8 cellular contexts compared by ENCODE assay signal in the genomic region with DNA sequence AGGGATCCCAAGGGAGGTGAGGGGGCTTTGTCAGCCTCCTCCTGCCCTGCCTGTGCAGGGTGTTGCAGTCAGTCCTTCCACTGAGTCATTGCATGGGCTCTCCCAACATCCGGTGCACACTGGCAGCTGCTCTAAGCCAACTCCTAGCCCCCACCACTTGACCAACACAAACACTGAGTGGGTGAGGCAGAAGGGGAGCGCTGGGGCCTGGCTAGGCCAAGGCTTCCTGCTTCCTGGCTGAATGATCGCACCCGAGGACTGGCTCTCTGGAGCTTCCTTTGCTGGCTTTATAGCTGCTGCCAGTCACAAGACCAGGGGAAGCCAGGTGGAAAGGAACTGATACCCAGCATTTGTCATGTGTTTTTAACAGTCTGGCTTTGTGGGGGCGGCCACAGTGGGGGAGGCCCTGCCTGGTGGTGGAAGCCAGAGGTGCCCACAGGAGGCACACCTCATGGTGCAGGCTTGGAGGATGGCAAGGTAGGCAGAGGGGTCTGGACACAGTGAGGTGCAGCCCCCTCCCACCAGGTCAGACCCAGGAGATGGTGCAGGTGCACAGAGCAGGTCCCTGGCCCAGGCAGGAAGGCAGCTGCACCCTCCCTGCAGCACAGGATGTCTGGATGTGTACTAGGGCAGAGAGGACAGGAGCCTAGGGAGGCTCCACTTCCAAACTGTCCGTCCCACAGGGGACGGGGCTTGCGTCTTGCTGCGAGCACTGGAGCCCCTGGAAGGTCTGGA. TPM values are rescaled to one million over a fixed set of nuclear protein-coding genes. Genes with fewer than 3 reads are reported as not detected.
DNase-seq lines count a peak whose midpoint lies in the region; ATAC-seq and TF ChIP-seq lines count a peak whose summit lies in the region.

No MANE protein-coding gene starts in this region.

- H3K27ac ChIP-seq in CD4-positive, alpha-beta memory T cell (ENCODE audit: low read depth, low read length), result no peak overlapping the region
- H3K27ac ChIP-seq in ectodermal cell (ENCODE audit: insufficient read depth, low read depth, low read length, poor library complexity, severe bottlenecking), result peak overlapping the region; percentile 8
- peak overlapping the region; percentile 59 for H3K27ac ChIP-seq in naive thymus-derived CD4-positive, alpha-beta T cell (ENCODE audit: low read depth, low read length)
- peak overlapping the region; percentile 80 to 83 for H3K27ac ChIP-seq in thoracic aorta

- no peak overlapping the region for H3K4me3 ChIP-seq in CD4-positive, alpha-beta memory T cell (ENCODE audit: low read length in 2 of 2)
- H3K4me3 ChIP-seq in ectodermal cell (ENCODE audit: insufficient read depth, low read depth, low read length) (no peak overlapping the region), thoracic aorta (no peak overlapping the region)
- no peak overlapping the region for H3K4me3 ChIP-seq in naive thymus-derived CD4-positive, alpha-beta T cell (ENCODE audit: low read length)

- peaks cover 4 to 29% of the 10 kb centered on the region in 2 donors for H3K36me3 Mint-ChIP-seq in CD4-positive, alpha-beta memory T cell
- H3K36me3 Mint-ChIP-seq in naive thymus-derived CD4-positive, alpha-beta T cell, result peaks cover 0 to 6% (median 4%) of the 10 kb centered on the region in 5 donors

- H3K36me3 ChIP-seq in CD4-positive, alpha-beta memory T cell (ENCODE audit: insufficient read depth, low read length), result peaks cover 5% of the 10 kb centered on the region
- H3K36me3 ChIP-seq in ectodermal cell (ENCODE audit: control insufficient read depth, insufficient read depth, low read length) (peaks cover 15% of the 10 kb centered on the region), thoracic aorta (peaks cover 37% of the 10 kb centered on the region)
- peaks cover 0 to 70% (median 0%) of the 10 kb centered on the region in 3 experiments for H3K36me3 ChIP-seq in naive thymus-derived CD4-positive, alpha-beta T cell (ENCODE audit: control insufficient read depth in 2 of 3, insufficient read depth in 3 of 3, low read length in 3 of 3)

- H3K4me3 Mint-ChIP-seq in CD4-positive, alpha-beta memory T cell, result peak overlapping the region in 1 of 8 donors; percentile 29
- H3K4me3 Mint-ChIP-seq in naive thymus-derived CD4-positive, alpha-beta T cell, result peak overlapping the region in 3 of 10 donors; percentile 17 to 58 (median 45)

- ATAC-seq in GM21360 (IDR thresholded peaks at IDR 0.05; ENCODE audit: unreplicated experiment) (peak; percentile 55), thoracic aorta (ENCODE audit: insufficient number of reproducible peaks, low FRiP score, low read depth) (peak; percentile 89)
- ATAC-seq in naive thymus-derived CD4-positive, alpha-beta T cell, result peak; percentile 64

- CTCF ChIA-PET in CD4-positive, alpha-beta memory T cell (lab: Charles Lee; ENCODE audit: partially characterized antibody), result interaction anchor here (0.6 to 3.0 kb wide), 5 partner anchors 10 to 160 kb away, joined by 3 to 9 read pairs (median 3); no protein-coding TSS in a partner anchor
- CTCF ChIA-PET in naive thymus-derived CD4-positive, alpha-beta T cell (lab: Charles Lee), result interaction anchor here (1.3 to 2.5 kb wide), 2 partner anchors 12 to 25 kb away, joined by 3 to 9 read pairs; no protein-coding TSS in a partner anchor

- DNase-seq in CD4-positive, alpha-beta memory T cell, result no peak
- DNase-seq in M059J (ENCODE audit: low read depth) (peak; percentile 94), thoracic aorta (ENCODE audit: low spot score) (peak; percentile 79), NCI-H1930 (lab: John Stamatoyannopoulos, UW) (no peak)
- peak; percentile 24 to 46 for DNase-seq in activated CD4-positive, alpha-beta T cell treated with anti-CD3 and anti-CD28 coated beads for 4 hours
- DNase-seq in naive thymus-derived CD4-positive, alpha-beta T cell, result peak in 1 of 9 donors; percentile 69

- peaks cover 10 to 30% (median 19%) of the 10 kb centered on the region in 4 donors for H3K4me1 Mint-ChIP-seq in CD4-positive, alpha-beta memory T cell
- H3K4me1 Mint-ChIP-seq in naive thymus-derived CD4-positive, alpha-beta T cell, result peaks cover 16 to 30% (median 25%) of the 10 kb centered on the region in 7 donors

- H3K9me3 ChIP-seq in CD4-positive, alpha-beta memory T cell (ENCODE audit: control insufficient read depth in 1 of 2, low read length in 2 of 2), result no peaks in the 10 kb centered on the region
- no peaks in the 10 kb centered on the region for H3K9me3 ChIP-seq in ectodermal cell (ENCODE audit: control insufficient read depth, low read length)
- H3K9me3 ChIP-seq in naive thymus-derived CD4-positive, alpha-beta T cell (ENCODE audit: control insufficient read depth in 2 of 3, low read length in 3 of 3), result no peaks in the 10 kb centered on the region
- H3K9me3 ChIP-seq in thoracic aorta, result no peaks in the 10 kb centered on the region

- 94 to 96% methylated on average over 9 of the region's 9 CpGs for WGBS in ectodermal cell, 2 experiments

- H3K27ac Mint-ChIP-seq in CD4-positive, alpha-beta memory T cell, result peak overlapping the region in 6 of 7 donors; percentile 9 to 86 (median 54)
- peak overlapping the region in 8 of 9 donors; percentile 59 to 92 (median 82) for H3K27ac Mint-ChIP-seq in naive thymus-derived CD4-positive, alpha-beta T cell

- POLR2A ChIA-PET in CD4-positive, alpha-beta memory T cell (lab: Charles Lee; ENCODE audit: partially characterized antibody), result interaction anchor here (1.0 to 1.6 kb wide), 2 partner anchors 13 to 46 kb away, joined by 3 to 4 read pairs; no protein-coding TSS in a partner anchor
- POLR2A ChIA-PET in naive thymus-derived CD4-positive, alpha-beta T cell (lab: Charles Lee), result interaction anchor here (0.9 kb wide), 1 partner anchor 10 kb away, joined by 3 read pairs; no protein-coding TSS in a partner anchor

- no peaks in the 10 kb centered on the region for H3K9me3 Mint-ChIP-seq in CD4-positive, alpha-beta memory T cell
- H3K9me3 Mint-ChIP-seq in naive thymus-derived CD4-positive, alpha-beta T cell, result no peaks in the 10 kb centered on the region

- H3K4me1 ChIP-seq in CD4-positive, alpha-beta memory T cell (ENCODE audit: insufficient read depth, low read length), result peaks cover 20% of the 10 kb centered on the region
- H3K4me1 ChIP-seq in ectodermal cell (ENCODE audit: control insufficient read depth, insufficient read depth, low read length) (no peaks in the 10 kb centered on the region), thoracic aorta (ENCODE audit: control insufficient read depth in 1 of 2, low read depth in 2 of 2) (peaks cover 18 to 55% of the 10 kb centered on the region in 2 donors)
- H3K4me1 ChIP-seq in naive thymus-derived CD4-positive, alpha-beta T cell (ENCODE audit: control insufficient read depth in 2 of 2, insufficient read depth in 2 of 2, low read length in 2 of 2), result peaks cover 10 to 11% of the 10 kb centered on the region in 2 donors

- intact Hi-C loops in CD4-positive, alpha-beta memory T cell (cut with micrococcal nuclease), result no loop called here
- intact Hi-C loops in naive thymus-derived CD4-positive, alpha-beta T cell (cut with micrococcal nuclease), result no loop called here

- TF ChIP-seq CTCF in thoracic aorta (IDR thresholded peaks at IDR 0.05), result no peak

- H3K27me3 ChIP-seq in CD4-positive, alpha-beta memory T cell (ENCODE audit: insufficient read depth, low read length), result no peaks in the 10 kb centered on the region
- H3K27me3 ChIP-seq in ectodermal cell (ENCODE audit: control insufficient read depth, insufficient read depth, low read length, poor library complexity, severe bottlenecking), result no peaks in the 10 kb centered on the region
- no peaks in the 10 kb centered on the region for H3K27me3 ChIP-seq in naive thymus-derived CD4-positive, alpha-beta T cell (ENCODE audit: control insufficient read depth in 2 of 2, insufficient read depth in 2 of 2, low read length in 2 of 2)
- no peaks in the 10 kb centered on the region for H3K27me3 ChIP-seq in thoracic aorta (replicated peaks; ENCODE audit: insufficient read depth)

- H3K27me3 Mint-ChIP-seq in CD4-positive, alpha-beta memory T cell, result no peaks in the 10 kb centered on the region
- H3K27me3 Mint-ChIP-seq in naive thymus-derived CD4-positive, alpha-beta T cell, result no peaks in the 10 kb centered on the region

RNA-seq across cellular contexts. Expression of gene MPG, which starts 6.9 kb away (rescaled TPM):
- 10 to 100 TPM; 30.7 TPM for total RNA-seq in CD4-positive, alpha-beta memory T cell
- 10 to 100 TPM; 58.1 to 82.6 TPM for polyA plus RNA-seq in CD4-positive, alpha-beta memory T cell
- 67.3 and 91.9 TPM in 2 replicates for total RNA-seq in M059J (2014; rRNA removed; shearing (Covaris generic))
- polyA plus RNA-seq in ectodermal cell (2013, experiment 1 of 4), result 36.8 TPM
- polyA plus RNA-seq in ectodermal cell (2013, experiment 2 of 4), result 36.7 TPM
- polyA plus RNA-seq in ectodermal cell (2013, experiment 3 of 4), result 35.8 TPM
- polyA plus RNA-seq in ectodermal cell (2013, experiment 4 of 4), result 42.3 TPM
- total RNA-seq in naive thymus-derived CD4-positive, alpha-beta T cell, result 10 to 100 TPM; 17.5 to 59.5 (median 25.4) TPM
- polyA plus RNA-seq in naive thymus-derived CD4-positive, alpha-beta T cell, result 10 to 100 TPM; 50.5 to 52.3 TPM
- total RNA-seq in thoracic aorta, result 100 to 1,000 TPM in 1 of 2 donors, 10 to 100 TPM in 1; 93.1 to 202 TPM

RNA-seq across cellular contexts. Expression of gene RHBDF1, which starts 12.5 kb away (rescaled TPM):
- not detected for total RNA-seq in CD4-positive, alpha-beta memory T cell
- not detected for polyA plus RNA-seq in CD4-positive, alpha-beta memory T cell
- total RNA-seq in M059J (2014; rRNA removed; shearing (Covaris generic)), result 4.9 and 11.9 TPM in 2 replicates
- polyA plus RNA-seq in ectodermal cell (2013, experiment 1 of 4), result 34.5 TPM
- 28.3 TPM for polyA plus RNA-seq in ectodermal cell (2013, experiment 2 of 4)
- 23.3 TPM for polyA plus RNA-seq in ectodermal cell (2013, experiment 3 of 4)
- 25.5 TPM for polyA plus RNA-seq in ectodermal cell (2013, experiment 4 of 4)
- total RNA-seq in naive thymus-derived CD4-positive, alpha-beta T cell, result 1 to 10 TPM in 1 of 5 experiments, under 1 TPM in 1, not detected in 3; 0.66 to 1.6 TPM
- not detected for polyA plus RNA-seq in naive thymus-derived CD4-positive, alpha-beta T cell
- 100 to 1,000 TPM; 109 to 138 TPM for total RNA-seq in thoracic aorta

RNA-seq across cellular contexts. Expression of gene SNRNP25, which starts 31.3 kb away (rescaled TPM):
- total RNA-seq in CD4-positive, alpha-beta memory T cell, result 10 to 100 TPM in 1 of 2 experiments, 1 to 10 TPM in 1; 10.0 to 10.2 TPM
- 10 to 100 TPM; 12.5 to 20.1 TPM for polyA plus RNA-seq in CD4-positive, alpha-beta memory T cell
- total RNA-seq in M059J (2014; rRNA removed; shearing (Covaris generic)), result 49.5 and 50.4 TPM in 2 replicates
- polyA plus RNA-seq in ectodermal cell (2013, experiment 1 of 4), result 87.0 TPM
- 81.3 TPM for polyA plus RNA-seq in ectodermal cell (2013, experiment 2 of 4)
- polyA plus RNA-seq in ectodermal cell (2013, experiment 3 of 4), result 77.4 TPM
- polyA plus RNA-seq in ectodermal cell (2013, experiment 4 of 4), result 74.5 TPM
- 10 to 100 TPM in 4 of 5 experiments, 1 to 10 TPM in 1; 9.8 to 57.4 (median 11.7) TPM for total RNA-seq in naive thymus-derived CD4-positive, alpha-beta T cell
- 10 to 100 TPM; 20.5 to 21.5 TPM for polyA plus RNA-seq in naive thymus-derived CD4-positive, alpha-beta T cell
- 10 to 100 TPM in 1 of 2 donors, 1 to 10 TPM in 1; 6.1 to 16.4 TPM for total RNA-seq in thoracic aorta

RNA-seq across cellular contexts. Expression of gene POLR3K, which starts 31.5 kb away (rescaled TPM):
- total RNA-seq in CD4-positive, alpha-beta memory T cell, result 10 to 100 TPM; 19.9 to 21.7 TPM
- 10 to 100 TPM; 41.5 to 43.1 TPM for polyA plus RNA-seq in CD4-positive, alpha-beta memory T cell
- total RNA-seq in M059J (2014; rRNA removed; shearing (Covaris generic)), result 8.3 and 11.2 TPM in 2 replicates
- 18.5 TPM for polyA plus RNA-seq in ectodermal cell (2013, experiment 1 of 4)
- polyA plus RNA-seq in ectodermal cell (2013, experiment 2 of 4), result 16.6 TPM
- polyA plus RNA-seq in ectodermal cell (2013, experiment 3 of 4), result 16.8 TPM
- 18.0 TPM for polyA plus RNA-seq in ectodermal cell (2013, experiment 4 of 4)
- total RNA-seq in naive thymus-derived CD4-positive, alpha-beta T cell, result 10 to 100 TPM in 4 of 5 experiments, 1 to 10 TPM in 1; 8.5 to 45.4 (median 18.9) TPM
- polyA plus RNA-seq in naive thymus-derived CD4-positive, alpha-beta T cell, result 10 to 100 TPM; 20.4 to 28.6 TPM
- total RNA-seq in thoracic aorta, result 1 to 10 TPM in 1 of 2 donors, not detected in 1; 1.4 TPM

RNA-seq across cellular contexts. Expression of gene NPRL3, which starts 53.6 kb away (rescaled TPM):
- 10 to 100 TPM; 38.6 to 40.5 TPM for total RNA-seq in CD4-positive, alpha-beta memory T cell
- polyA plus RNA-seq in CD4-positive, alpha-beta memory T cell, result 10 to 100 TPM in 1 of 2 donors, 1 to 10 TPM in 1; 9.0 to 15.2 TPM
- total RNA-seq in M059J (2014; rRNA removed; shearing (Covaris generic)), result 5.3 and 6.9 TPM in 2 replicates
- polyA plus RNA-seq in ectodermal cell (2013, experiment 1 of 4), result 38.9 TPM
- polyA plus RNA-seq in ectodermal cell (2013, experiment 2 of 4), result 39.1 TPM
- 35.0 TPM for polyA plus RNA-seq in ectodermal cell (2013, experiment 3 of 4)
- 39.7 TPM for polyA plus RNA-seq in ectodermal cell (2013, experiment 4 of 4)
- total RNA-seq in naive thymus-derived CD4-positive, alpha-beta T cell, result 10 to 100 TPM; 33.7 to 53.1 (median 38.0) TPM
- polyA plus RNA-seq in naive thymus-derived CD4-positive, alpha-beta T cell, result 10 to 100 TPM in 1 of 2 donors, 1 to 10 TPM in 1; 9.9 to 19.6 TPM
- 10 to 100 TPM; 22.0 to 35.7 TPM for total RNA-seq in thoracic aorta

Comparison
In these comparisons a context has a peak if more than half of its experiments do, and no peak if none do; other contexts are left out.
1. DNase-seq: peak in M059J (single experiment), activated CD4-positive, alpha-beta T cell treated with anti-CD3 and anti-CD28 coated beads for 4 hours (2 of 2) and thoracic aorta (single experiment); none in CD4-positive, alpha-beta memory T cell (0 of 5) and NCI-H1930 (0 of 2).
2. Peak in every context shown above with its lines, with median percentiles within 50 percentile points of each other: ATAC-seq.